In the genomic region with DNA sequence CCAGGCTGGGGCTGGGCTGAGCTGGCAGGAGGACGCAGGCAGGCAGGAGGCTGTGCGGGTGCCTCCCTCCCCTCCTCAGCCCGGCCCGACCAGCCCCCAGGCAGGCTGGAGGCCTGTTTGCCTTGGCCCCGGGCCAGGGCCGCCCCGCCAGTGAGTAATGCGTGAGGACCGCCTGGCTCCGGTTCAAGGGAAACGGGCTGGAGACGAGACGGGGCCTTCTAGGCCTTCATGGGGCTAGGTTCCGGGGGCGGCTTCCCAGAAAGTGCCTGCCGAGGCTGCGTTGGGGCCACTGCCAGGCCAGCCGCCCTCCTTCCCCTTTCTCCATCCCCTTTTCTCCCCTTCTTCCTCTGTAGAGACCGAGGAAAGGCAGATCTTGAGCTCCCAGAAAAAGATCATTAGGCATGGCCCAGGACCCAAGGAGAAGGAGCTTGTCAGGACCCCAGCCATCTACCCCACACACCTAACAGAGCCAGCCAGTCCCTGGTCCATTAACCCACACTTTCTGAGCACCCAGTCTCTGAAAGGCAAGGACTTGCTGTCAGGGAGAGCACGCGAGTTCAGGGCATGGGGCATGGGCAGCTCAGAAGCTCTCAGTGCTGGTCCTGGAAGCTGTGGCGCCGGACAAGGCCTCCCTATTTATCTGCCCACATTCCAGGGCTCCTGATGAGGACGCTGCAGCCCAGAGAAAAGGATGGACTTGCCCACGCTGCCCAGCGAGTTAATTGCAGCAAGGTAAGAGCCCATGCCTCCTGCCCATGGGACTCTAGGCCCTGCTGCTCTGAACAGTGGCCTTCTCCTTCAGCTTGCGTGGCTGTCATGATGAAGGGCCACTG, we compare ENCODE assay signal across 8 cellular contexts. TPM values are rescaled to one million over a fixed set of nuclear protein-coding genes. Genes with fewer than 3 reads are reported as not detected.
DNase-seq lines count a peak whose midpoint lies in the region; TF ChIP-seq lines count a peak whose summit lies in the region.

No MANE protein-coding gene starts in this region.

- peak; percentile 84 for DNase-seq in BE2C
- peak; percentile 90 for DNase-seq in NCI-H1105 (lab: John Stamatoyannopoulos, UW)
- peak in 42 of 58 donors; percentile 22 to 89 (median 47) for DNase-seq in anterior cingulate cortex (lab: John Stamatoyannopoulos, UW)
- peak; percentile 59 for DNase-seq in iPS-NIHi11 (ENCODE audit: low spot score)
- peak; percentile 90 for DNase-seq in smooth muscle cell of the brain vasculature (ENCODE audit: low read depth, low spot score)
- DNase-seq in SIG-M5 (lab: John Stamatoyannopoulos, UW): no peak
- no peak for DNase-seq in activated naive CD4-positive, alpha-beta T cell (lab: John Stamatoyannopoulos, UW)
- no peak for DNase-seq in putamen (ENCODE audit: low spot score)

- H3K36me3 ChIP-seq in BE2C: no peaks in the 10 kb centered on the region

- H3K4me3 ChIP-seq in BE2C (ENCODE audit: low read depth, low read length): no peak overlapping the region

- no peaks in the 10 kb centered on the region for H3K9me3 ChIP-seq in BE2C

- no peaks in the 10 kb centered on the region for H3K27me3 ChIP-seq in BE2C

- peaks cover 10% of the 10 kb centered on the region; the same call in 1 of the 2 replicates for H3K4me1 ChIP-seq in BE2C

- TF ChIP-seq CTCF in BE2C (IDR thresholded peaks at IDR 0.05; ENCODE audit: low read depth, low read length): no peak

RNA-seq across cellular contexts. Expression of a gene that starts 48.5 kb away (rescaled TPM):
- 13.7 TPM for polyA plus RNA-seq in BE2C (2012; ENCODE audit: insufficient read depth, insufficient read length, low read depth)

Comparison
In these comparisons a context has a peak if more than half of its experiments do, and no peak if none do; other contexts are left out.
1. DNase-seq: peak in BE2C (single experiment), NCI-H1105 (single experiment), anterior cingulate cortex (42 of 58), iPS-NIHi11 (single experiment) and smooth muscle cell of the brain vasculature (single experiment); none in SIG-M5 (single experiment), activated naive CD4-positive, alpha-beta T cell (0 of 4) and putamen (single experiment).